Comparison of ENCODE assay signal across 25 cellular contexts in the genomic region with DNA sequence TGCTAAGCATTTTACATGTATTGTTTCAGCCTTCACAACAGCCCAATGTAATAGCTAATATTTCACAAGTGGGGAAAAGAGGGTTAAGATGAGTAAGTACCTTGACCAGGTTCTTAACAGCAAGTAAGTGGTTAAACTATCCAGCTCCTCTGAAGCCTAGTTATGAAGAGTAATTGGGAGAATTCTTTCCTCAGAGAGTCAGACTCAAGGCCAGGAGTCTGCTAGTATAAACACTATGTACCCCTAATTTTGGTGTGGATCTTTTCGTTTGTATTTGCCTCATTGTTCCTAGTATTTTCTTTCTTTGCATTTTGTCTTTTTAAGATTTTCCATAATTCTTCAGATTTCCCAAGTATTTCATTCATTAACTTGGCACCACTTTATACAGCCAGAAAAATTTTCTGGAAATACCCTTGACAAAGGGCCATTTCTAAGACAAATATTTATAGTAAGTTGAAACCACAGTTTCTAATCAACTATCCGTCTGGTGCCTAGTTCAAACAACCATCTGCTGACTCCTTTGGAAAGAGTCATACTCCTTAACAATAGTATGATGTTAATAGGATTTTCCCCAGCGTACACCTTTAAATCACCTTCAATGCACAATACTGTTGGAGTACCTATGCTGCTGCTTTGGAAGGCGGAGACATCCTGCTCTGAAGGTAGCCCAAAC.
DNase-seq lines count a peak whose midpoint lies in the region; ATAC-seq and TF ChIP-seq lines count a peak whose summit lies in the region.
"Had no signal": no experiment of that assay in that cellular context is flagged by ENCODE, and none has a peak within 500 bp of the region (broad histone marks: within the 10 kb centered on the region; RNA-seq: fewer than 3 reads in every experiment).

No MANE protein-coding gene starts in this region.

- H3K9ac ChIP-seq in Karpas-422 (ENCODE audit: low read length), result no peak overlapping the region

- H3K9me2 ChIP-seq in Karpas-422 (replicated peaks; ENCODE audit: insufficient read depth, low read length), result no peaks in the 10 kb centered on the region

- peaks cover 8% of the 10 kb centered on the region for H3K79me2 ChIP-seq in Karpas-422 (ENCODE audit: low read length)

- H3K4me1 ChIP-seq in Karpas-422 (ENCODE audit: low read length), result peaks cover 90% of the 10 kb centered on the region
- H3K4me1 ChIP-seq: gastrocnemius medialis had no signal

- DNase-seq in AG09319 (ENCODE audit: extremely low read depth, low read depth) (peak; percentile 31), Karpas-422 (no peak), NCI-H82 treated with DMSO at 0.1 percent for 48 hours (lab: John Stamatoyannopoulos, UW; ENCODE audit: unreplicated experiment) (peak; percentile 63), fibroblast of villous mesenchyme (ENCODE audit: low read depth) (peak; percentile 27), T-helper 9 cell (no peak), DMS153 (lab: John Stamatoyannopoulos, UW) (no peak), putamen (ENCODE audit: low spot score) (no peak)
- DNase-seq: ACHN; activated CD4-positive, CD25-positive, alpha-beta regulatory T cell treated with anti-CD3 and anti-CD28 coated beads, Interleukin-2, amount 50 U/mL, for 72 hours; activated CD8-positive, alpha-beta memory T cell treated with anti-CD3 and anti-CD28 coated beads for 24 hours; activated T-cell treated with anti-CD3 and anti-CD28 coated beads, Interleukin-2, amount 50 U/mL, for 4 hours; gastrocnemius medialis; GDM1; HFFc6; mammary epithelial cell; NCI-H1092; NCI-H526 treated with DMSO at 0.1 percent for 48 hours; PC-3; retina; SHP77; stimulated activated CD4-positive, alpha-beta T cell treated with anti-CD3 and anti-CD28 coated beads, Interleukin-2, amount 100 ng/mL, for 48 hours; stimulated activated naive B cell treated with anti-CD40 and anti-IgM and Interleukin-4, amounts not matched to agents 10 μg/mL and 1 μg/mL and 100 μg/mL, for 72 hours had no signal

- peak overlapping the region; percentile 79 for H3K4me2 ChIP-seq in Karpas-422 (ENCODE audit: low read depth, low read length, poor library complexity, severe bottlenecking)

- H4K20me1 ChIP-seq in Karpas-422 (ENCODE audit: insufficient read depth, low read depth, low read length), result no peaks in the 10 kb centered on the region

- H3K27ac ChIP-seq in Karpas-422 (ENCODE audit: low read length), result peak overlapping the region; percentile 97
- H3K27ac ChIP-seq: epithelial cell of prostate, gastrocnemius medialis, thoracic aorta had no signal

- no peak overlapping the region for H2AFZ ChIP-seq in Karpas-422 (ENCODE audit: low read length)

- no peak for ATAC-seq in HG02610 (IDR thresholded peaks at IDR 0.05; ENCODE audit: unreplicated experiment)
- ATAC-seq: activated T-cell treated with anti-CD3 and anti-CD28 coated beads, Interleukin-2, amount 50 U/mL, for 4 hours; gastrocnemius medialis; PC-3; stimulated activated naive B cell treated with anti-CD40 and anti-IgM and Interleukin-4, amounts not matched to agents 10 μg/mL and 1 μg/mL and 100 μg/mL, for 72 hours had no signal

- H3K9me3 ChIP-seq in Karpas-422 (ENCODE audit: low read length), result no peaks in the 10 kb centered on the region
- H3K9me3 ChIP-seq: gastrocnemius medialis, thoracic aorta had no signal

- H3K36me3 ChIP-seq in Karpas-422 (ENCODE audit: insufficient read depth, low read length), result peaks cover 20% of the 10 kb centered on the region
- H3K36me3 ChIP-seq: thoracic aorta had no signal

- H3K4me3 ChIP-seq in Karpas-422 (ENCODE audit: low read length) (no peak overlapping the region), fibroblast of villous mesenchyme (ENCODE audit: low read depth, low read length) (no peak overlapping the region)
- H3K4me3 ChIP-seq: gastrocnemius medialis, thoracic aorta had no signal

- no peaks in the 10 kb centered on the region for H3K27me3 ChIP-seq in Karpas-422 (ENCODE audit: low read length)
- H3K27me3 ChIP-seq: gastrocnemius medialis had no signal

- TF ChIP-seq CTCF in AG09319 (IDR thresholded peaks at IDR 0.05; ENCODE audit: low read depth, low read length) (no peak), fibroblast of villous mesenchyme (IDR thresholded peaks at IDR 0.05; ENCODE audit: insufficient read depth, low read depth, low read length) (no peak)

Comparison
In these comparisons a context has a peak if more than half of its experiments do, and no peak if none do; other contexts are left out.
1. DNase-seq: peak in AG09319 (single experiment), NCI-H82 treated with DMSO at 0.1 percent for 48 hours (single experiment) and fibroblast of villous mesenchyme (single experiment); none in Karpas-422 (single experiment), T-helper 9 cell (single experiment), DMS153 (single experiment) and putamen (single experiment).